1 cellular context compared by ENCODE assay signal in genomic region chr1:246169486-246169885, GRCh38.
A peak's percentile ranks its signal among the peaks of the same experiment; 100 is the strongest.
TF ChIP-seq lines count a peak whose summit lies in the region.

No MANE protein-coding gene starts in this region.

TF ChIP-seq in K562, 482 proteins besides CTCF, POLR2A, EP300 and RAD21 (continued from another document):
- TF ChIP-seq ATF4 (CRISPR knock-in tag; IDR thresholded peaks at IDR 0.05) (peak; percentile 31; the same call in 1 of the 2 replicates), MLLT1 (IDR thresholded peaks at IDR 0.05) (peak in 1 of 2 experiments; percentile 71; a peak in 2 of 4 replicates), ZFX (CRISPR knock-in tag; IDR thresholded peaks at IDR 0.05) (peak; percentile 76), GTF2A2 (tag; IDR thresholded peaks at IDR 0.05) (peak; percentile 70; the same call in 1 of the 2 replicates), ARID4B (CRISPR knock-in tag; IDR thresholded peaks at IDR 0.05) (no peak), TCF7L2 (IDR thresholded peaks at IDR 0.05; ENCODE audit: low read depth, low read length) (no peak), CREB3 (tag; conservative IDR thresholded peaks at IDR 0.05; ENCODE audit: low read depth) (peak; percentile 82), CHD4 (IDR thresholded peaks at IDR 0.05; ENCODE audit: insufficient read depth, insufficient replicate concordance, low read depth, low read length, poor library complexity, severe bottlenecking) (peak; percentile 27), ZNF197 (CRISPR knock-in tag; IDR thresholded peaks at IDR 0.05; ENCODE audit: low read depth) (peak; percentile 72; the same call in 1 of the 2 replicates), NR4A1 (CRISPR knock-in tag; IDR thresholded peaks at IDR 0.05) (0 out of 2 replicates have a peak, but pooled peaks have one; percentile 71), NR4A1 (tag; IDR thresholded peaks at IDR 0.05) (peak; percentile 92), ZKSCAN8 (CRISPR knock-in tag; IDR thresholded peaks at IDR 0.05) (peak; percentile 60; the same call in 1 of the 2 replicates), NFRKB (IDR thresholded peaks at IDR 0.05; ENCODE audit: low read depth) (peak; percentile 88), DMBX1 (CRISPR knock-in tag; IDR thresholded peaks at IDR 0.05; ENCODE audit: borderline replicate concordance) (peak; percentile 95), RNF219 (CRISPR knock-in tag; IDR thresholded peaks at IDR 0.05) (0 out of 2 replicates have a peak, but pooled peaks have one; percentile 36), MBD1 (CRISPR knock-in tag; IDR thresholded peaks at IDR 0.05) (no peak), ZNF398 (CRISPR knock-in tag; IDR thresholded peaks at IDR 0.05) (peak; percentile 59), MTA3 (IDR thresholded peaks at IDR 0.05; ENCODE audit: borderline replicate concordance) (peak; percentile 36; the same call in 1 of the 2 replicates), ZNF354B (CRISPR knock-in tag; IDR thresholded peaks at IDR 0.05) (no peak), HDAC1 (IDR thresholded peaks at IDR 0.05) (peak in 1 of 2 experiments; percentile 23; a peak in 1 of 4 replicates), ZBTB17 (CRISPR knock-in tag; IDR thresholded peaks at IDR 0.05) (0 out of 2 replicates have a peak, but pooled peaks have one; percentile 39), ETV6 (IDR thresholded peaks at IDR 0.05; ENCODE audit: borderline replicate concordance in 1 of 2, low read depth in 2 of 2, low read length in 1 of 2) (no peak), ETV6 (CRISPR knock-in tag; IDR thresholded peaks at IDR 0.05; ENCODE audit: borderline replicate concordance) (no peak), MECOM (CRISPR knock-in tag; IDR thresholded peaks at IDR 0.05) (0 out of 2 replicates have a peak, but pooled peaks have one; percentile 30), GATAD2A (IDR thresholded peaks at IDR 0.05) (peak; percentile 80; the same call in 1 of the 2 replicates), GTF2B (IDR thresholded peaks at IDR 0.05; ENCODE audit: extremely low read depth, insufficient read length) (no peak), ERF (CRISPR knock-in tag; IDR thresholded peaks at IDR 0.05) (0 out of 2 replicates have a peak, but pooled peaks have one; percentile 70), ARID1B (IDR thresholded peaks at IDR 0.05) (no peak), BCOR (IDR thresholded peaks at IDR 0.05) (0 out of 2 replicates have a peak, but pooled peaks have one; percentile 34)
TF ChIP-seq in K562: peak in this region for 49.
